ENCODE assay signal across 13 cellular contexts in genomic region chr6:30163090-30163917, GRCh38. TPM values are rescaled to one million over a fixed set of nuclear protein-coding genes. Genes with fewer than 3 reads are reported as not detected.
DNase-seq lines count a peak whose midpoint lies in the region; ATAC-seq, FAIRE-seq and TF ChIP-seq lines count a peak whose summit lies in the region.
"Had no signal": no experiment of that assay in that cellular context is flagged by ENCODE, and none has a peak within 500 bp of the region (broad histone marks: within the 10 kb centered on the region; RNA-seq: fewer than 3 reads in every experiment).

TRIM15 (plus strand) TSS chr6:30163546; CDS start chr6:30163685, 139 bp downstream.

- H3K9me3 ChIP-seq in HepG2 (ENCODE audit: low read length): no peaks in the 10 kb centered on the region
- H3K9me3 ChIP-seq in upper lobe of right lung: no peaks in the 10 kb centered on the region

- peak within 1 kb of the TSS; percentile 75 for H2AFZ ChIP-seq in HepG2 (ENCODE audit: low read length)

- peaks cover 10 to 17% of the 10 kb centered on the region in 2 experiments for H3K36me3 ChIP-seq in HepG2 (replicated peaks in 1 of 2; ENCODE audit: control insufficient read depth in 1 of 2, insufficient read depth in 2 of 2, low read length in 2 of 2)
- H3K36me3 ChIP-seq in upper lobe of right lung: no peaks in the 10 kb centered on the region

- BruUV-seq in HepG2 (replicated peaks; lab: Mats Ljungman, UMichigan): TSS peak; percentile 81

- CTCF ChIA-PET in HepG2 (lab: Yijun Ruan, JAX; ENCODE audit: low intra/inter-chr PET ratio, low total read pairs): interaction anchor here (1.3 kb wide), 1 partner anchor 33 kb away, joined by 4 read pairs; no protein-coding TSS in a partner anchor

- TF ChIP-seq EP300 in HepG2 (IDR thresholded peaks at IDR 0.05; ENCODE audit: low read depth in 2 of 2, low read length in 2 of 2) (no peak; a peak in 2 of 4 replicates), HepG2 (CRISPR knock-in tag; IDR thresholded peaks at IDR 0.05; ENCODE audit: borderline replicate concordance) (no peak; the same call in 1 of the 2 replicates)

- peaks cover 0 to 3% of the 10 kb centered on the region in 2 experiments; a peak in 1 of 5 replicates for H3K27me3 ChIP-seq in HepG2 (ENCODE audit: control insufficient read depth in 1 of 2, insufficient read depth in 2 of 2, low read length in 2 of 2)
- H3K27me3 ChIP-seq in upper lobe of right lung: peaks cover 10% of the 10 kb centered on the region
- H3K27me3 ChIP-seq in foreskin keratinocyte: peaks cover 43% of the 10 kb centered on the region

- peak; percentile 66 for DNase-seq in activated naive CD4-positive, alpha-beta T cell treated with Interleukin-2 at 50 U/mL for 16 hours
- DNase-seq in activated naive CD4-positive, alpha-beta T cell (lab: John Stamatoyannopoulos, UW): no peak
- peak; percentile 52 for DNase-seq in activated T-cell treated with anti-CD3 and anti-CD28 coated beads for 48 hours (ENCODE audit: low read depth)
- peak; percentile 90 for DNase-seq in HepG2 (ENCODE audit: low spot score)
- DNase-seq in upper lobe of right lung: no peak
- no peak for DNase-seq in retina
- no peak for DNase-seq in hepatic stellate cell (ENCODE audit: low spot score)
- no peak for DNase-seq in foreskin keratinocyte
- DNase-seq: head of caudate nucleus had no signal

- in situ Hi-C loops in HepG2 (cut with HindIII; ENCODE audit: extremely low pct_ligation_motif_present, low pct_unique_long_range_greater_than_20kb): no loop called here

- 0 out of 2 replicates have a peak, but pooled peaks have one; percentile 11 for TF ChIP-seq CTCF in HepG2 (CRISPR knock-in tag; IDR thresholded peaks at IDR 0.05)
- TF ChIP-seq CTCF in upper lobe of right lung (IDR thresholded peaks at IDR 0.05): no peak
- TF ChIP-seq CTCF in foreskin keratinocyte (conservative IDR thresholded peaks at IDR 0.05): no peak

- TF ChIP-seq POLR2A in HepG2 (IDR thresholded peaks at IDR 0.05; ENCODE audit: insufficient read depth in 1 of 2, low read depth in 2 of 2, low read length in 2 of 2): peak; percentile 80 to 85

- peak within 1 kb of the TSS; percentile 87 for H3K27ac ChIP-seq in HepG2 (ENCODE audit: extremely low read length, insufficient read depth, low read length)
- H3K27ac ChIP-seq in upper lobe of right lung: no peak within 1 kb of the TSS
- no peak within 1 kb of the TSS for H3K27ac ChIP-seq in foreskin keratinocyte
- H3K27ac ChIP-seq: SK-N-MC had no signal

- H3K4me2 ChIP-seq in HepG2 (ENCODE audit: low read depth, low read length): peak within 1 kb of the TSS; percentile 86

- H4K20me1 ChIP-seq in HepG2 (ENCODE audit: insufficient read depth, low read length): no peaks in the 10 kb centered on the region; the same call in 1 of the 2 replicates

- POLR2A ChIA-PET in HepG2 (lab: Yijun Ruan, JAX): interaction anchor here (0.7 to 3.3 kb wide), 10 partner anchors 8 to 102 kb away, joined by 3 to 26 read pairs (median 4); partner anchors contain the start of genes POLR1H, TRIM31 and TRIM40

- H3K4me1 ChIP-seq in HepG2 (ENCODE audit: insufficient read depth, low read length) (peaks cover 55% of the 10 kb centered on the region), upper lobe of right lung (no peaks in the 10 kb centered on the region), foreskin keratinocyte (no peaks in the 10 kb centered on the region)

- 0 out of 2 replicates have a peak, but pooled peaks have one; percentile 7 for TF ChIP-seq RAD21 in HepG2 (CRISPR knock-in tag; IDR thresholded peaks at IDR 0.05)

- FAIRE-seq in HepG2 (lab: Jason Lieb, UNC): peak; percentile 79
- FAIRE-seq: GM18507 had no signal

- H3K4me3 ChIP-seq in HepG2 (replicated peaks in 1 of 3; ENCODE audit: insufficient read depth in 1 of 3, low read depth in 2 of 3, low read length in 3 of 3) (peak within 1 kb of the TSS; percentile 90 to 95 (median 92)), upper lobe of right lung (no peak within 1 kb of the TSS)
- H3K4me3 ChIP-seq: SK-N-MC had no signal

- intact Hi-C loops in HepG2 (cut with micrococcal nuclease; ENCODE audit: unreplicated experiment): loop anchor here (1.0 kb wide), 2 partner anchors 29 to 60 kb away; no protein-coding TSS in a partner anchor
- intact Hi-C loops in upper lobe of right lung (cut with DNase I): no loop called here

- ATAC-seq in HepG2 (peak; percentile 92), upper lobe of right lung (peak; percentile 38), foreskin keratinocyte (no peak)

- peaks cover 38% of the 10 kb centered on the region for H3K79me2 ChIP-seq in HepG2 (ENCODE audit: insufficient read depth, low read length)

- WGBS in HepG2 (ENCODE audit: low lambda C conversion rate): under 1% methylated on average over 24 of the region's 31 CpGs

- peak within 1 kb of the TSS; percentile 81 for H3K9ac ChIP-seq in HepG2 (ENCODE audit: insufficient read depth, low read depth, low read length)

TF ChIP-seq in HepG2, 621 proteins besides CTCF, POLR2A, EP300 and RAD21 (continues in another document):
- TF ChIP-seq ZBTB1 (CRISPR knock-in tag; IDR thresholded peaks at IDR 0.05; ENCODE audit: borderline replicate concordance) (no peak), PLRG1 (conservative IDR thresholded peaks at IDR 0.05) (no peak), NFRKB (IDR thresholded peaks at IDR 0.05) (no peak), ZBED4 (CRISPR knock-in tag; IDR thresholded peaks at IDR 0.05; ENCODE audit: borderline replicate concordance) (peak; percentile 83; the same call in 1 of the 2 replicates), ZNF878 (CRISPR knock-in tag; IDR thresholded peaks at IDR 0.05) (peak; percentile 21; the same call in 1 of the 2 replicates), NBN (conservative IDR thresholded peaks at IDR 0.05) (no peak), TRIM24 (CRISPR knock-in tag; IDR thresholded peaks at IDR 0.05) (no peak)

RNA-seq across cellular contexts. Expression of gene TRIM15, which starts in this region (rescaled TPM):
- total RNA-seq in HepG2 (2016; rRNA removed; fragmentation: Illumina TruSeq; extraction: Trizol) (30.4 and 35.1 TPM in 2 replicates), upper lobe of right lung (not detected), foreskin keratinocyte (not detected in 2 replicates)
- 5.9 and 7.6 TPM in 2 replicates for total RNA-seq in HepG2 (2016; cell fraction: cytosol; rRNA removed; fragmentation: Illumina TruSeq; extraction: Trizol; ENCODE audit: low read depth)
- 25.6 and 34.0 TPM in 2 replicates for total RNA-seq in HepG2 (2016; cell fraction: insoluble cytoplasmic fraction; rRNA removed; fragmentation: Illumina TruSeq; extraction: Trizol)
- 13.2 and 15.4 TPM in 2 replicates for total RNA-seq in HepG2 (2016; cell fraction: membrane; rRNA removed; fragmentation: Illumina TruSeq; extraction: Trizol)
- 26.9 and 31.0 TPM in 2 replicates for total RNA-seq in HepG2 (2016; cell fraction: nucleus; rRNA removed; fragmentation: Illumina TruSeq; extraction: Trizol)
- polyA plus RNA-seq in HepG2 (2011; rRNA removed) (38.2 and 41.7 TPM in 2 replicates), foreskin keratinocyte (not detected in 2 replicates)
- polyA plus RNA-seq in HepG2 (2011; cell fraction: cytosol; rRNA removed): 29.0 and 39.2 TPM in 2 replicates
- polyA plus RNA-seq in HepG2 (2011; cell fraction: nucleus; rRNA removed): 86.1 and 97.2 TPM in 2 replicates
- 34.9 and 37.3 TPM in 2 replicates for polyA plus RNA-seq in HepG2 (2012)
- polyA plus RNA-seq in HepG2 (2016; cell fraction: cytosol; fragmentation: Illumina TruSeq; extraction: Trizol; ENCODE audit: low read depth): 4.4 and 6.6 TPM in 2 replicates
- polyA plus RNA-seq in HepG2 (2016; cell fraction: insoluble cytoplasmic fraction; fragmentation: Illumina TruSeq; extraction: Trizol; ENCODE audit: low read depth): 20.8 and 23.2 TPM in 2 replicates
- polyA plus RNA-seq in HepG2 (2016; cell fraction: membrane; fragmentation: Illumina TruSeq; extraction: Trizol; ENCODE audit: low read depth): 8.8 and 10.0 TPM in 2 replicates
- 40.0 and 40.3 TPM in 2 replicates for polyA plus RNA-seq in HepG2 (2016; cell fraction: nucleus; fragmentation: Illumina TruSeq; extraction: Trizol; ENCODE audit: insufficient read depth, low read depth)
- polyA minus RNA-seq in HepG2 (2011; rRNA and poly(A)+ RNA removed; ENCODE audit: low replicate concordance): 0.12 and 47.7 TPM in 2 replicates
- polyA minus RNA-seq in HepG2 (2011; cell fraction: cytosol; rRNA and poly(A)+ RNA removed): 22.0 and 26.2 TPM in 2 replicates
- polyA minus RNA-seq in HepG2 (2011; cell fraction: nucleus; rRNA and poly(A)+ RNA removed): 45.7 and 67.4 TPM in 2 replicates
- total RNA-seq: subcutaneous adipose tissue had no signal
- polyA plus RNA-seq: neural cell had no signal

Comparison
In these comparisons a context has a peak if more than half of its experiments do, and no peak if none do; other contexts are left out.
1. DNase-seq: peak in activated naive CD4-positive, alpha-beta T cell treated with Interleukin-2 at 50 U/mL for 16 hours (single experiment), activated T-cell treated with anti-CD3 and anti-CD28 coated beads for 48 hours (single experiment) and HepG2 (single experiment); none in activated naive CD4-positive, alpha-beta T cell (0 of 4), upper lobe of right lung (single experiment), retina (single experiment), hepatic stellate cell (single experiment) and foreskin keratinocyte (0 of 2).
2. Peak in ATAC-seq in upper lobe of right lung; RNA of the gene not detected or under 1 TPM.